ENCODE assay signal across 10 cellular contexts in the genomic region with DNA sequence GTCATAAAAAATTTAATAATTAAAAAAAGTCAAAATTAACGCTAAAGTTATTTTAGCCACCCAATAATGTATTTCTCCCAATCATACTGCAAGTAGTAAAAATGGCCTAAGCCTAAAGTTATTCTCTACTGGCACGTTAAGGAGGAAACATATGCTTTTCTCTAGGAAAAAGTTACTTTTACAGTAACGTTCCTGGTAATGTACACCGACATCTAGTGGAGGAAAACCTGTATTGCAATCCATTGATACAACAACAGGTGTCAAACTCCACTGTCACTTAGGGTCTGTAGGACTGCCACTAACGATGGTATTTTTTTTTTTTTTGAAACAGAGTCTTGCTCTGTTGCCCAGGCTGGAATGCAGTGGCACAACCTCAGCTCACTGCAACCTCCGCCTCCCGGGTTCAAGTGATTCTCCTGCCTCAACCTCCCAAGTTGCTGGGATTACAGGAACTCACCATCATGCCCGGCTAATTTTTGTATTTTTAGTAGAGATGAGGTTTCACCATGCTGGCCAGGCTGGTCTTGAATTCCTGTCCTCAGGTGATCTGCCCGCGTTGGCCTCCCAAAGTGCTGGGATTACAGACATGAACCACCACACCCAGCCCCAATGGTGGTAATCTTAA. TPM values are rescaled to one million over a fixed set of nuclear protein-coding genes. Genes with fewer than 3 reads are reported as not detected.
A peak's percentile ranks its signal among the peaks of the same experiment; 100 is the strongest.
DNase-seq lines count a peak whose midpoint lies in the region; TF ChIP-seq lines count a peak whose summit lies in the region.
"Not testable (repeated sequence)": the region's sequence is repeated elsewhere in the genome, so short reads cannot be mapped to it uniquely, and the experiment has no call there.
"Had no signal": no experiment of that assay in that cellular context is flagged by ENCODE, and none has a peak within 500 bp of the region (broad histone marks: within the 10 kb centered on the region; RNA-seq: fewer than 3 reads in every experiment).

No MANE protein-coding gene starts in this region.

- intact Hi-C loops in A673 (cut with micrococcal nuclease; ENCODE audit: unreplicated experiment), result loop anchor here (5.0 kb wide), 1 partner anchor 194 kb away; no protein-coding TSS in a partner anchor

- TF ChIP-seq CTCF in A673 (conservative IDR thresholded peaks at IDR 0.05; ENCODE audit: low read depth, low read length), result peak; percentile 76
- TF ChIP-seq CTCF in SK-N-SH (IDR thresholded peaks at IDR 0.05), result peak; percentile 87
- TF ChIP-seq CTCF in chondrocyte (IDR thresholded peaks at IDR 0.05), result peak; percentile 86
- TF ChIP-seq CTCF in hepatocyte (IDR thresholded peaks at IDR 0.05; ENCODE audit: poor library complexity), result peak; percentile 63
- TF ChIP-seq CTCF in osteoblast (IDR thresholded peaks at IDR 0.05; ENCODE audit: extremely low read depth, low read depth, low read length), result peak; percentile 75

- not testable (repeated sequence) for H3K9me2 ChIP-seq in SK-N-SH; hepatocyte (replicated peaks; ENCODE audit: insufficient read depth)

- H3K9me3 ChIP-seq in A673 (ENCODE audit: low read depth, low read length, poor library complexity, severe bottlenecking); SK-N-SH; hepatocyte (ENCODE audit: low read depth); osteoblast (ENCODE audit: low read depth, low read length): not testable (repeated sequence)

- not testable (repeated sequence) for H3K36me3 Mint-ChIP-seq in chondrocyte (ENCODE audit: low read depth)

- not testable (repeated sequence) for TF ChIP-seq EP300 in SK-N-SH (IDR thresholded peaks at IDR 0.05; ENCODE audit: borderline replicate concordance in 1 of 2, low read depth in 1 of 2, low read length in 1 of 2)

- H3K4me1 Mint-ChIP-seq in chondrocyte (ENCODE audit: low read depth), result not testable (repeated sequence)

- POLR2A ChIA-PET in A673 (lab: Charles Lee; ENCODE audit: low non-redundant PET); SK-N-SH (lab: Yijun Ruan, JAX): not testable (repeated sequence)

- peaks cover 27% of the 10 kb centered on the region for H3K27me3 ChIP-seq in A673 (replicated peaks; ENCODE audit: insufficient read depth, low read depth, low read length, poor library complexity)
- not testable (repeated sequence) for H3K27me3 ChIP-seq in SK-N-SH (ENCODE audit: insufficient read depth); hepatocyte; osteoblast (ENCODE audit: insufficient read depth, low read length)

- H3K79me2 ChIP-seq in SK-N-SH (ENCODE audit: insufficient read depth); hepatocyte; osteoblast (ENCODE audit: insufficient read depth, low read length): not testable (repeated sequence)

- H3K9ac ChIP-seq in SK-N-SH, result not testable (repeated sequence)

- TF ChIP-seq RAD21 in SK-N-SH (IDR thresholded peaks at IDR 0.05; ENCODE audit: low read length), result peak; percentile 51

- H3K27me3 Mint-ChIP-seq in chondrocyte (ENCODE audit: low read depth), result not testable (repeated sequence)

- not testable (repeated sequence) for H3K27ac ChIP-seq in A673 (ENCODE audit: low read depth, low read length, poor library complexity, severe bottlenecking); SK-N-SH (ENCODE audit: low read depth in 2 of 2, low read length in 1 of 2); hepatocyte; osteoblast (ENCODE audit: low read depth, low read length)

- not testable (repeated sequence) for H3K4me1 ChIP-seq in A673 (ENCODE audit: insufficient read depth, low read length, poor library complexity, severe bottlenecking); SK-N-SH (ENCODE audit: control insufficient read depth in 1 of 2, insufficient read depth in 2 of 2, low read depth in 1 of 2, low read length in 1 of 2); hepatocyte (ENCODE audit: insufficient read depth); osteoblast (ENCODE audit: insufficient read depth, low read length)

- not testable (repeated sequence) for H3K9me3 Mint-ChIP-seq in chondrocyte (ENCODE audit: low read depth)

- H3F3A ChIP-seq in SK-N-SH (replicated peaks; ENCODE audit: insufficient read depth), result not testable (repeated sequence)

- CTCF ChIA-PET in A673 (lab: Charles Lee), result interaction anchor here (0.6 kb wide), 1 partner anchor 203 kb away, joined by 4 read pairs; a partner anchor contains a TSS
- CTCF ChIA-PET in SK-N-SH (lab: Yijun Ruan, JAX), result interaction anchor here (0.6 to 6.1 kb wide), 8 partner anchors 8 to 195 kb away, joined by 3 to 48 read pairs (median 4); a partner anchor contains a TSS

- not testable (repeated sequence) for H2AFZ ChIP-seq in SK-N-SH (ENCODE audit: low read depth); hepatocyte; osteoblast (ENCODE audit: low read length)

- H3K4me3 ChIP-seq in A673 (ENCODE audit: low read depth, low read length, poor library complexity, severe bottlenecking); hepatocyte; osteoblast (ENCODE audit: insufficient read depth, low read length): not testable (repeated sequence)
- H3K4me3 ChIP-seq in SK-N-SH (ENCODE audit: low read depth in 2 of 2, low read length in 1 of 2), result peak overlapping the region in 1 of 2 experiments; percentile 31; a peak in 1 of 4 replicates

- H3K4me2 ChIP-seq in SK-N-SH; hepatocyte; osteoblast (ENCODE audit: insufficient read depth, low read length): not testable (repeated sequence)

- WGBS in SK-N-SH (ENCODE audit: low lambda C conversion rate), result under 1% methylated on average over 10 of the region's 10 CpGs
- 34% methylated on average over 10 of the region's 10 CpGs for WGBS in hepatocyte (ENCODE audit: low lambda C conversion rate, missing lambda C conversion rate)

- H3K36me3 ChIP-seq in A673 (ENCODE audit: insufficient read depth, low read length, poor library complexity, severe bottlenecking); SK-N-SH (replicated peaks in 1 of 2; ENCODE audit: control insufficient read depth in 1 of 2, insufficient read depth in 2 of 2, low read length in 1 of 2); hepatocyte (replicated peaks; ENCODE audit: insufficient read depth, low read depth); osteoblast (ENCODE audit: insufficient read depth, low read length): not testable (repeated sequence)

- not testable (repeated sequence) for H4K20me1 ChIP-seq in SK-N-SH (ENCODE audit: insufficient read depth); hepatocyte (ENCODE audit: insufficient read depth, poor library complexity, severe bottlenecking); osteoblast (ENCODE audit: insufficient read depth, low read length)

- BruUV-seq in A673 (replicated peaks; lab: Mats Ljungman, UMichigan), result not testable (repeated sequence)

- DNase-seq in A673 (ENCODE audit: low spot score) (peak; percentile 56), EL (peak; percentile 28), HS-5 (ENCODE audit: low read depth) (peak; percentile 22), NCI-H2196 (lab: John Stamatoyannopoulos, UW; ENCODE audit: unreplicated experiment) (peak; percentile 44), SK-N-SH (peak; percentile 49), hepatocyte (ENCODE audit: low spot score) (peak; percentile 56)
- DNase-seq in chondrocyte (ENCODE audit: low spot score); osteoblast (ENCODE audit: insufficient read length, low spot score, missing footprints): not testable (repeated sequence)

- H3K27ac Mint-ChIP-seq in chondrocyte (ENCODE audit: unreplicated experiment), result not testable (repeated sequence)

- H3K4me3 Mint-ChIP-seq in chondrocyte (ENCODE audit: unreplicated experiment), result not testable (repeated sequence)

TF ChIP-seq in SK-N-SH, 30 proteins besides CTCF, POLR2A, EP300 and RAD21:
- peak; percentile 54 for TF ChIP-seq SMC3 (IDR thresholded peaks at IDR 0.05; ENCODE audit: low read depth, low read length)

RNA-seq across cellular contexts. Expression of a gene that starts 13.5 kb away (rescaled TPM):
- total RNA-seq in A673 (2021) (not detected in 2 replicates), chondrocyte (not detected in 3 replicates), hepatocyte (not detected in 2 replicates), osteoblast (under 0.01 TPM in 1 of 2 replicates, not detected in the other)
- polyA plus RNA-seq in SK-N-SH (2012; rRNA removed) (not detected in 2 replicates), hepatocyte (not detected in 2 replicates)
- polyA plus RNA-seq in SK-N-SH (2012; cell fraction: cytosol; rRNA removed), result not detected in 2 replicates
- not detected in 2 replicates for polyA plus RNA-seq in SK-N-SH (2012; cell fraction: nucleus; rRNA removed)
- total RNA-seq: activated CD8-positive, alpha-beta memory T cell treated with anti-CD3 and anti-CD28 coated beads, Interleukin-2, amount 10 ng/mL, durations not matched to agents 7 days and 5 days had no signal

RNA-seq across cellular contexts. Expression of a gene that starts 46.0 kb away (rescaled TPM):
- total RNA-seq in A673 (2021) (not detected in 2 replicates), chondrocyte (not detected in 3 replicates), hepatocyte (not detected in 2 replicates), osteoblast (not detected in 2 replicates)
- polyA plus RNA-seq in SK-N-SH (2012; rRNA removed) (not detected in 2 replicates), hepatocyte (not detected in 2 replicates)
- polyA plus RNA-seq in SK-N-SH (2012; cell fraction: cytosol; rRNA removed), result not detected in 2 replicates
- not detected in 2 replicates for polyA plus RNA-seq in SK-N-SH (2012; cell fraction: nucleus; rRNA removed)

RNA-seq across cellular contexts. Expression of a gene that starts 47.9 kb away (rescaled TPM):
- not detected in 2 replicates for total RNA-seq in A673 (2021)
- not detected in 2 replicates for polyA plus RNA-seq in SK-N-SH (2012; rRNA removed)
- not detected in 2 replicates for polyA plus RNA-seq in SK-N-SH (2012; cell fraction: cytosol; rRNA removed)
- not detected in 2 replicates for polyA plus RNA-seq in SK-N-SH (2012; cell fraction: nucleus; rRNA removed)
- total RNA-seq in chondrocyte, result not detected in 3 replicates
- total RNA-seq in hepatocyte, result not detected in 2 replicates
- not detected in 2 replicates for polyA plus RNA-seq in hepatocyte
- total RNA-seq in osteoblast, result not detected in 2 replicates
- total RNA-seq: activated CD8-positive, alpha-beta memory T cell treated with anti-CD3 and anti-CD28 coated beads, Interleukin-2, amount 10 ng/mL, durations not matched to agents 7 days and 5 days; Right ventricle myocardium superior had no signal
